ENCODE assay signal across 18 cellular contexts in genomic region chr5:102781359-102781758, GRCh38. TPM values are rescaled to one million over a fixed set of nuclear protein-coding genes. Genes with fewer than 3 reads are reported as not detected.
A peak's percentile ranks its signal among the peaks of the same experiment; 100 is the strongest.
DNase-seq lines count a peak whose midpoint lies in the region; ATAC-seq and TF ChIP-seq lines count a peak whose summit lies in the region.
"Had no signal": no experiment of that assay in that cellular context is flagged by ENCODE, and none has a peak within 500 bp of the region (broad histone marks: within the 10 kb centered on the region; RNA-seq: fewer than 3 reads in every experiment).

No MANE protein-coding gene starts in this region.

- H3K27me3 ChIP-seq in gastrocnemius medialis, result no peaks in the 10 kb centered on the region
- H3K27me3 ChIP-seq: BE2C had no signal

- peak overlapping the region; percentile 75 for H3K27ac Mint-ChIP-seq in activated naive CD8-positive, alpha-beta T cell treated with anti-CD3 and anti-CD28 coated beads, Interleukin-2, amount 50 U/mL, for 24 hours
- H3K27ac Mint-ChIP-seq in activated naive CD8-positive, alpha-beta T cell treated with anti-CD3 and anti-CD28 coated beads for 36 hours, result no peak overlapping the region
- H3K27ac Mint-ChIP-seq: CD4-positive, alpha-beta T cell had no signal

- no peak for ATAC-seq in activated naive CD8-positive, alpha-beta T cell treated with anti-CD3 and anti-CD28 coated beads, Interleukin-2, amount 50 U/mL, for 24 hours
- ATAC-seq in GM18909 (IDR thresholded peaks at IDR 0.05; ENCODE audit: poor library complexity, unreplicated experiment) (peak; percentile 45), left ventricle myocardium superior (peak; percentile 63), gastrocnemius medialis (no peak), GM19397 (IDR thresholded peaks at IDR 0.05; ENCODE audit: unreplicated experiment) (no peak), HG02852 (IDR thresholded peaks at IDR 0.05; ENCODE audit: unreplicated experiment) (no peak)

- DNase-seq in activated naive CD8-positive, alpha-beta T cell treated with anti-CD3 and anti-CD28 coated beads, Interleukin-2, amount 50 U/mL, for 24 hours, result no peak
- no peak for DNase-seq in activated naive CD8-positive, alpha-beta T cell treated with anti-CD3 and anti-CD28 coated beads for 36 hours
- DNase-seq in left ventricle myocardium superior (no peak), gastrocnemius medialis (no peak), NCI-H2029 treated with DMSO at 0.1 percent for 48 hours (lab: John Stamatoyannopoulos, UW) (no peak)
- DNase-seq: BE2C; Caco-2; CD4-positive, alpha-beta T cell; GOT3; KBM-7; NCI-H1694; NCI-H510A; NCI-H774; SHP77 treated with DMSO at 0.1 percent for 48 hours had no signal

- TF ChIP-seq POLR2A in gastrocnemius medialis (IDR thresholded peaks at IDR 0.05), result no peak

- H3K9me3 ChIP-seq in gastrocnemius medialis, result no peaks in the 10 kb centered on the region
- H3K9me3 ChIP-seq: BE2C, Caco-2 had no signal

- no peaks in the 10 kb centered on the region for H3K9me3 Mint-ChIP-seq in activated naive CD8-positive, alpha-beta T cell treated with anti-CD3 and anti-CD28 coated beads, Interleukin-2, amount 50 U/mL, for 24 hours
- H3K9me3 Mint-ChIP-seq in activated naive CD8-positive, alpha-beta T cell treated with anti-CD3 and anti-CD28 coated beads for 36 hours, result peaks cover 1% of the 10 kb centered on the region
- H3K9me3 Mint-ChIP-seq: CD4-positive, alpha-beta T cell had no signal

- peak overlapping the region in 1 of 4 donors; percentile 11 for H3K4me3 ChIP-seq in gastrocnemius medialis

- H3K27me3 Mint-ChIP-seq in activated naive CD8-positive, alpha-beta T cell treated with anti-CD3 and anti-CD28 coated beads, Interleukin-2, amount 50 U/mL, for 24 hours, result no peaks in the 10 kb centered on the region
- H3K27me3 Mint-ChIP-seq in activated naive CD8-positive, alpha-beta T cell treated with anti-CD3 and anti-CD28 coated beads for 36 hours, result no peaks in the 10 kb centered on the region
- H3K27me3 Mint-ChIP-seq: CD4-positive, alpha-beta T cell had no signal

- H3K4me1 Mint-ChIP-seq in activated naive CD8-positive, alpha-beta T cell treated with anti-CD3 and anti-CD28 coated beads, Interleukin-2, amount 50 U/mL, for 24 hours, result peaks cover 80% of the 10 kb centered on the region
- peaks cover 52% of the 10 kb centered on the region for H3K4me1 Mint-ChIP-seq in activated naive CD8-positive, alpha-beta T cell treated with anti-CD3 and anti-CD28 coated beads for 36 hours

- no peak overlapping the region for H3K4me3 Mint-ChIP-seq in activated naive CD8-positive, alpha-beta T cell treated with anti-CD3 and anti-CD28 coated beads, Interleukin-2, amount 50 U/mL, for 24 hours
- no peak overlapping the region for H3K4me3 Mint-ChIP-seq in activated naive CD8-positive, alpha-beta T cell treated with anti-CD3 and anti-CD28 coated beads for 36 hours
- H3K4me3 Mint-ChIP-seq: CD4-positive, alpha-beta T cell had no signal

- H3K36me3 Mint-ChIP-seq in activated naive CD8-positive, alpha-beta T cell treated with anti-CD3 and anti-CD28 coated beads, Interleukin-2, amount 50 U/mL, for 24 hours (ENCODE audit: low read depth), result peaks cover 23% of the 10 kb centered on the region
- H3K36me3 Mint-ChIP-seq in activated naive CD8-positive, alpha-beta T cell treated with anti-CD3 and anti-CD28 coated beads for 36 hours, result peaks cover 46% of the 10 kb centered on the region

- peaks cover 55 to 61% of the 10 kb centered on the region in 2 donors for H3K4me1 ChIP-seq in gastrocnemius medialis
- H3K4me1 ChIP-seq: Caco-2 had no signal

- in situ Hi-C loops in gastrocnemius medialis (cut with MboI; ENCODE audit: low sequenced_read_pairs in 4 of 4), result loop anchor here (5.0 to 25.0 kb wide), 3 partner anchors 181 to 193 kb away; no protein-coding TSS in a partner anchor

- intact Hi-C loops in left ventricle myocardium superior (cut with micrococcal nuclease) (no loop called here), gastrocnemius medialis (cut with DNase I; ENCODE audit: low total_unique reads) (loop anchor here (2.0 to 5.0 kb wide), 4 partner anchors 15 to 259 kb away; no protein-coding TSS in a partner anchor)

- no peaks in the 10 kb centered on the region for H3K36me3 ChIP-seq in gastrocnemius medialis
- H3K36me3 ChIP-seq: BE2C had no signal

- peak overlapping the region; percentile 65 to 78 (median 76) for H3K27ac ChIP-seq in gastrocnemius medialis

- no peak for TF ChIP-seq CTCF in gastrocnemius medialis (IDR thresholded peaks at IDR 0.05 in 4 of 5, conservative IDR thresholded peaks at IDR 0.05 in 1 of 5)

RNA-seq across cellular contexts. Expression of gene PAM, which starts 26.3 kb away (rescaled TPM):
- 10 to 100 TPM; 42.0 to 54.0 TPM for total RNA-seq in activated naive CD8-positive, alpha-beta T cell treated with anti-CD3 and anti-CD28 coated beads for 36 hours
- 1,055 TPM for total RNA-seq in left ventricle myocardium superior
- total RNA-seq in gastrocnemius medialis, result 100 to 1,000 TPM; 102 to 210 (median 172) TPM
- total RNA-seq: OCI-LY7 had no signal

Comparison
In these comparisons a context has a peak if more than half of its experiments do, and no peak if none do; other contexts are left out.
1. ATAC-seq: peak in GM18909 (single experiment) and left ventricle myocardium superior (single experiment); none in activated naive CD8-positive, alpha-beta T cell treated with anti-CD3 and anti-CD28 coated beads, Interleukin-2, amount 50 U/mL, for 24 hours (single experiment), gastrocnemius medialis (0 of 2), GM19397 (single experiment) and HG02852 (single experiment).